In the genomic region with DNA sequence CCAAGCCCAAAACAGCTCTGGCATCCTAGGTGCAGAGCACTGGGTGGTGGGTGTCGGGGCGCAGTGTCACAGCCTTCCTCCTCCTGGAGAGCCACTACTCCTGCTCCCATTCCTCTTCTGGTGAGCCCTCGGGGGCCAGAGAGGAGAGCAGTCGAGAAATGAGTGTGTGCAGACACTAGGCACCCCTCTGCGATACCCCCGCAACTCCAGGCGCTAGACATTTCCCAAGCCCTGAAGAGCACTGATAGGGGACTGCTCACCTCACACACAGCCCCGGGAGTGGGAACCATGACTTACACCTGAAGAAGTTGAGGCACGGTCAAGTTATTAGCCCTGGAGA, we compare ENCODE assay signal across 17 cellular contexts. TPM values are rescaled to one million over a fixed set of nuclear protein-coding genes. Genes with fewer than 3 reads are reported as not detected.
A peak's percentile ranks its signal among the peaks of the same experiment; 100 is the strongest.
DNase-seq lines count a peak whose midpoint lies in the region; ATAC-seq and TF ChIP-seq lines count a peak whose summit lies in the region.
"Had no signal": no experiment of that assay in that cellular context is flagged by ENCODE, and none has a peak within 500 bp of the region (broad histone marks: within the 10 kb centered on the region; RNA-seq: fewer than 3 reads in every experiment).

No MANE protein-coding gene starts in this region.

- no peaks in the 10 kb centered on the region for H3K27me3 ChIP-seq in naive thymus-derived CD4-positive, alpha-beta T cell (ENCODE audit: control insufficient read depth in 2 of 2, insufficient read depth in 2 of 2, low read length in 2 of 2)
- H3K27me3 ChIP-seq: MG63 had no signal

- TF ChIP-seq CTCF in natural killer cell (IDR thresholded peaks at IDR 0.05) (no peak), CD14-positive monocyte (IDR thresholded peaks at IDR 0.05) (no peak)

- CTCF ChIA-PET in naive thymus-derived CD4-positive, alpha-beta T cell (lab: Charles Lee), result no interaction called here

- H3K4me1 Mint-ChIP-seq in natural killer cell (peaks cover 10 to 17% of the 10 kb centered on the region in 2 donors), T-helper 17 cell (peaks cover 19% of the 10 kb centered on the region), CD14-positive monocyte (no peaks in the 10 kb centered on the region)
- H3K4me1 Mint-ChIP-seq in natural killer cell treated with Interleukin-12 subunit alpha and Interleukin-12 subunit beta and Interleukin-15 and Interleukin-18, amount 100 ng/mL, for 72 hours (ENCODE audit: low read depth in 2 of 2), result peaks cover 9 to 10% of the 10 kb centered on the region in 2 donors
- peaks cover 7 to 45% (median 30%) of the 10 kb centered on the region in 7 donors for H3K4me1 Mint-ChIP-seq in naive thymus-derived CD4-positive, alpha-beta T cell

- POLR2A ChIA-PET in naive thymus-derived CD4-positive, alpha-beta T cell (lab: Charles Lee), result no interaction called here

- H3K9me3 Mint-ChIP-seq in natural killer cell, result no peaks in the 10 kb centered on the region
- H3K9me3 Mint-ChIP-seq in natural killer cell treated with Interleukin-12 subunit alpha and Interleukin-12 subunit beta and Interleukin-15 and Interleukin-18, amount 100 ng/mL, for 72 hours, result no peaks in the 10 kb centered on the region
- no peaks in the 10 kb centered on the region for H3K9me3 Mint-ChIP-seq in naive thymus-derived CD4-positive, alpha-beta T cell
- H3K9me3 Mint-ChIP-seq in CD14-positive monocyte, result peaks cover 0 to 3% (median 2%) of the 10 kb centered on the region in 7 donors

- H3K27ac Mint-ChIP-seq in natural killer cell (no peak overlapping the region), T-helper 17 cell (no peak overlapping the region), CD14-positive monocyte (no peak overlapping the region)
- H3K27ac Mint-ChIP-seq in natural killer cell treated with Interleukin-12 subunit alpha and Interleukin-12 subunit beta and Interleukin-15 and Interleukin-18, amount 100 ng/mL, for 72 hours, result no peak overlapping the region
- H3K27ac Mint-ChIP-seq in naive thymus-derived CD4-positive, alpha-beta T cell, result peak overlapping the region in 1 of 9 donors; percentile 65

- H3K27me3 Mint-ChIP-seq in natural killer cell (ENCODE audit: low read depth in 2 of 2) (peaks cover 13 to 21% of the 10 kb centered on the region in 2 donors), T-helper 17 cell (peaks cover 22% of the 10 kb centered on the region), CD14-positive monocyte (ENCODE audit: low read depth in 3 of 3) (peaks cover 62 to 82% (median 75%) of the 10 kb centered on the region in 3 donors)
- H3K27me3 Mint-ChIP-seq in natural killer cell treated with Interleukin-12 subunit alpha and Interleukin-12 subunit beta and Interleukin-15 and Interleukin-18, amount 100 ng/mL, for 72 hours, result peaks cover 0 to 12% of the 10 kb centered on the region in 2 donors
- peaks cover 0 to 41% (median 0%) of the 10 kb centered on the region in 5 donors for H3K27me3 Mint-ChIP-seq in naive thymus-derived CD4-positive, alpha-beta T cell

- no peaks in the 10 kb centered on the region for H3K36me3 ChIP-seq in naive thymus-derived CD4-positive, alpha-beta T cell (ENCODE audit: control insufficient read depth in 2 of 3, insufficient read depth in 3 of 3, low read length in 3 of 3)
- H3K36me3 ChIP-seq: MG63 had no signal

- H3K4me3 ChIP-seq in naive thymus-derived CD4-positive, alpha-beta T cell (ENCODE audit: low read length), result no peak overlapping the region
- H3K4me3 ChIP-seq: MG63 had no signal

- peaks cover 19 to 26% of the 10 kb centered on the region in 2 donors for H3K4me1 ChIP-seq in naive thymus-derived CD4-positive, alpha-beta T cell (ENCODE audit: control insufficient read depth in 2 of 2, insufficient read depth in 2 of 2, low read length in 2 of 2)

- DNase-seq in natural killer cell, result no peak
- no peak for DNase-seq in natural killer cell treated with Interleukin-12 subunit alpha and Interleukin-12 subunit beta and Interleukin-15 and Interleukin-18, amount 100 ng/mL, for 72 hours (ENCODE audit: low spot score)
- DNase-seq in T-helper 17 cell, result no peak
- DNase-seq in naive thymus-derived CD4-positive, alpha-beta T cell, result no peak
- DNase-seq in CD14-positive monocyte (ENCODE audit: low spot score), result no peak
- DNase-seq in NCI-H2081 (lab: John Stamatoyannopoulos, UW), result no peak
- DNase-seq: Calu3, DMS53, MG63, NCI-H1092, NCI-H146, NCI-H2081 treated with DMSO at 0.1 percent for 48 hours, NCI-H510A treated with DMSO at 0.1 percent for 48 hours, NCI-H82, PC-3 had no signal

- H3K36me3 Mint-ChIP-seq in natural killer cell (no peaks in the 10 kb centered on the region), T-helper 17 cell (ENCODE audit: low read depth) (no peaks in the 10 kb centered on the region), CD14-positive monocyte (no peaks in the 10 kb centered on the region)
- no peaks in the 10 kb centered on the region for H3K36me3 Mint-ChIP-seq in natural killer cell treated with Interleukin-12 subunit alpha and Interleukin-12 subunit beta and Interleukin-15 and Interleukin-18, amount 100 ng/mL, for 72 hours
- no peaks in the 10 kb centered on the region for H3K36me3 Mint-ChIP-seq in naive thymus-derived CD4-positive, alpha-beta T cell

- no peaks in the 10 kb centered on the region for H3K9me3 ChIP-seq in T-helper 17 cell (ENCODE audit: control insufficient read depth, low read length, poor library complexity, severe bottlenecking)
- no peaks in the 10 kb centered on the region for H3K9me3 ChIP-seq in naive thymus-derived CD4-positive, alpha-beta T cell (ENCODE audit: control insufficient read depth in 2 of 3, low read length in 3 of 3)
- H3K9me3 ChIP-seq: MG63 had no signal

- H3K4me3 Mint-ChIP-seq in natural killer cell (peak overlapping the region; percentile 29), T-helper 17 cell (peak overlapping the region; percentile 90), CD14-positive monocyte (peak overlapping the region in 1 of 2 donors; percentile 57)
- no peak overlapping the region for H3K4me3 Mint-ChIP-seq in natural killer cell treated with Interleukin-12 subunit alpha and Interleukin-12 subunit beta and Interleukin-15 and Interleukin-18, amount 100 ng/mL, for 72 hours
- peak overlapping the region in 8 of 10 donors; percentile 60 to 88 (median 83) for H3K4me3 Mint-ChIP-seq in naive thymus-derived CD4-positive, alpha-beta T cell

- intact Hi-C loops in natural killer cell (cut with micrococcal nuclease), result no loop called here
- intact Hi-C loops in naive thymus-derived CD4-positive, alpha-beta T cell (cut with micrococcal nuclease), result no loop called here
- intact Hi-C loops in CD14-positive monocyte (cut with micrococcal nuclease), result no loop called here

- no peak overlapping the region for H3K27ac ChIP-seq in naive thymus-derived CD4-positive, alpha-beta T cell (ENCODE audit: low read depth, low read length)
- H3K27ac ChIP-seq: C4-2B had no signal

- ATAC-seq in natural killer cell (no peak), T-helper 17 cell (no peak), HG03342 (IDR thresholded peaks at IDR 0.05; ENCODE audit: unreplicated experiment) (no peak)
- no peak for ATAC-seq in natural killer cell treated with Interleukin-12 subunit alpha and Interleukin-12 subunit beta and Interleukin-15 and Interleukin-18, amount 100 ng/mL, for 72 hours
- no peak for ATAC-seq in naive thymus-derived CD4-positive, alpha-beta T cell
- ATAC-seq: PC-3 had no signal

RNA-seq across cellular contexts. Expression of gene FAM168B, which starts 54.2 kb away (rescaled TPM):
- total RNA-seq in natural killer cell, result 10 to 100 TPM; 56.0 to 70.7 (median 65.3) TPM
- total RNA-seq in natural killer cell treated with Interleukin-12 subunit alpha and Interleukin-12 subunit beta and Interleukin-15 and Interleukin-18, amount 100 ng/mL, for 72 hours, result 10 to 100 TPM; 69.8 to 82.6 TPM
- total RNA-seq in T-helper 17 cell, result 10 to 100 TPM; 56.1 to 71.2 TPM
- 10 to 100 TPM; 50.5 to 82.9 (median 66.7) TPM for total RNA-seq in naive thymus-derived CD4-positive, alpha-beta T cell
- 10 to 100 TPM; 36.3 to 41.3 TPM for polyA plus RNA-seq in naive thymus-derived CD4-positive, alpha-beta T cell
- polyA plus RNA-seq in CD14-positive monocyte, result 10 to 100 TPM; 20.5 to 22.6 TPM
